ENCODE assay signal across 38 cellular contexts in the genomic region with DNA sequence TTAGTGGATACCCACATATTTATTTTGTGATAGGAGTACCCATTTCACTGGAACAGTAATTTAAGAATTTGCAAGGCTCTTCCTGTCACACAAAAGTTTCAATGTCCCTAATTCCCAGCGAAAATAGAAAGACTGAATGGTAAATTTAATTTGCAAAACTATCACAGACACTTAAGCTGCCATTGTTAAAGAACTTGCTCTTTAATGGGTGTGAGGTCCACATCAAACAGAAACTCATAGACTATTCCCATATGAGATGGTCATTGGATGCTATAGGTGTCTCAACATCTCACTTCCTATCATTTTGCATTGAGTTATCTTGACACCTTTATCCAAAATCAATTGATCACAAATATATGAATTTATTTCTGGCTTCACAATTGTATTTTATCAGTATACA.
"Had no signal": no experiment of that assay in that cellular context is flagged by ENCODE, and none has a peak within 500 bp of the region (broad histone marks: within the 10 kb centered on the region; RNA-seq: fewer than 3 reads in every experiment).

No MANE protein-coding gene starts in this region.

- H3K27me3 ChIP-seq: adrenal gland, ascending aorta, body of pancreas, brain microvascular endothelial cell, breast epithelium, cardiac muscle cell had no signal

- H3K27me3 Mint-ChIP-seq: activated naive CD4-positive, alpha-beta T cell treated with anti-CD3 and anti-CD28 coated beads, Interleukin-2, amount 10 ng/mL, durations not matched to agents 7 days and 5 days; activated naive CD8-positive, alpha-beta T cell treated with anti-CD3 and anti-CD28 coated beads, Interleukin-2, amount 50 U/mL, for 24 hours; central memory CD8-positive, alpha-beta T cell had no signal

- ATAC-seq: activated naive CD4-positive, alpha-beta T cell treated with anti-CD3 and anti-CD28 coated beads, Interleukin-2, amount 50 U/mL, for 72 hours; activated naive CD8-positive, alpha-beta T cell treated with anti-CD3 and anti-CD28 coated beads, Interleukin-2, amount 50 U/mL, for 24 hours; activated T-cell treated with anti-CD3 and anti-CD28 coated beads, Interleukin-2, amount 50 U/mL, for 4 hours; activated T-cell treated with anti-CD3 and anti-CD28 coated beads, Interleukin-2, amount 50 U/mL, for 72 hours; activated T-helper 17 cell treated with anti-CD3 and anti-CD28 coated beads, Interleukin-2, amount 50 U/mL, for 72 hours; body of pancreas had no signal

- H3K27ac ChIP-seq: adrenal gland, ascending aorta, body of pancreas, brain microvascular endothelial cell, breast epithelium, cardiac muscle cell had no signal

- DNase-seq: activated effector memory CD4-positive, alpha-beta T cell treated with anti-CD3 and anti-CD28 coated beads, Interleukin-2, amount 50 U/mL, for 16 hours; activated effector memory CD4-positive, alpha-beta T cell treated with Interleukin-2 at 50 U/mL for 16 hours; activated gamma-delta T cell; activated gamma-delta T cell treated with Interleukin-2 at 50 U/mL for 16 hours; activated naive CD4-positive, alpha-beta T cell; activated naive CD4-positive, alpha-beta T cell treated with anti-CD3 and anti-CD28 coated beads for 36 hours; activated naive CD4-positive, alpha-beta T cell treated with anti-CD3 and anti-CD28 coated beads, Interleukin-2, amount 10 ng/mL, durations not matched to agents 7 days and 5 days; activated naive CD4-positive, alpha-beta T cell treated with anti-CD3 and anti-CD28 coated beads, Interleukin-2, amount 50 U/mL, for 16 hours; activated naive CD4-positive, alpha-beta T cell treated with Interleukin-2 at 50 U/mL for 16 hours; activated naive CD8-positive, alpha-beta T cell treated with anti-CD3 and anti-CD28 coated beads for 36 hours; activated naive CD8-positive, alpha-beta T cell treated with anti-CD3 and anti-CD28 coated beads, Interleukin-2, amount 10 ng/mL, durations not matched to agents 7 days and 5 days; activated naive CD8-positive, alpha-beta T cell treated with anti-CD3 and anti-CD28 coated beads, Interleukin-2, amount 50 U/mL, for 24 hours; activated T-cell treated with anti-CD3 and anti-CD28 coated beads, Interleukin-2, amount 50 U/mL, for 1 hour; activated T-cell treated with anti-CD3 and anti-CD28 coated beads, Interleukin-2, amount 50 U/mL, for 24 hours; activated T-cell treated with anti-CD3 and anti-CD28 coated beads, Interleukin-2, amount 50 U/mL, for 4 hours; activated T-cell treated with anti-CD3 and anti-CD28 coated beads, Interleukin-2, amount 50 U/mL, for 48 hours; activated T-cell treated with anti-CD3 and anti-CD28 coated beads, Interleukin-2, amount 50 U/mL, for 72 hours; adrenal gland; amniotic stem cell; amygdala; anterior cingulate cortex; aorta; body of pancreas; brain microvascular endothelial cell; caudate nucleus; central memory CD4-positive, alpha-beta T cell; cerebellar nuclear complex had no signal

- H3K9me3 Mint-ChIP-seq: activated naive CD4-positive, alpha-beta T cell treated with anti-CD3 and anti-CD28 coated beads for 36 hours; activated naive CD4-positive, alpha-beta T cell treated with anti-CD3 and anti-CD28 coated beads, Interleukin-2, amount 10 ng/mL, durations not matched to agents 7 days and 5 days; activated naive CD4-positive, alpha-beta T cell treated with anti-CD3 and anti-CD28 coated beads, Interleukin-2, amount 50 U/mL, for 24 hours; activated naive CD8-positive, alpha-beta T cell treated with anti-CD3 and anti-CD28 coated beads, Interleukin-2, amount 10 ng/mL, durations not matched to agents 7 days and 5 days; activated naive CD8-positive, alpha-beta T cell treated with anti-CD3 and anti-CD28 coated beads, Interleukin-2, amount 50 U/mL, for 24 hours; activated T-cell treated with anti-CD3 and anti-CD28 coated beads, Interleukin-2, amount 50 U/mL, for 24 hours; activated T-cell treated with anti-CD3 and anti-CD28 coated beads, Interleukin-2, amount 50 U/mL, for 4 hours; activated T-helper 1 cell treated with anti-CD3 and anti-CD28 coated beads, Interleukin-12 subunit alpha, Interleukin-12 subunit beta, Interleukin-2, Interleukin-4 antibody, amounts not matched to agents 30 ng/mL and 10 ng/mL and 1 ng/mL, durations not matched to agents 14 hours and 24 hours and 36 hours; activated T-helper 17 cell treated with anti-CD3 and anti-CD28 coated beads, Interleukin-2, amount 50 U/mL, for 72 hours; activated T-helper 2 cell treated with anti-CD3 and anti-CD28 coated beads, Interferon-gamma antibody, Interleukin-2, Interleukin-4, amounts not matched to agents 10 μg/mL and 5 μg/mL and 100 μg/mL, durations not matched to agents 14 hours and 24 hours and 36 hours had no signal

- H3K36me3 Mint-ChIP-seq: activated naive CD4-positive, alpha-beta T cell treated with anti-CD3 and anti-CD28 coated beads, Interleukin-2, amount 10 ng/mL, durations not matched to agents 7 days and 5 days; activated naive CD4-positive, alpha-beta T cell treated with anti-CD3 and anti-CD28 coated beads, Interleukin-2, amount 50 U/mL, for 24 hours; activated naive CD4-positive, alpha-beta T cell treated with anti-CD3 and anti-CD28 coated beads, Interleukin-2, amount 50 U/mL, for 72 hours; activated naive CD8-positive, alpha-beta T cell; activated naive CD8-positive, alpha-beta T cell treated with anti-CD3 and anti-CD28 coated beads, Interleukin-2, amount 10 ng/mL, durations not matched to agents 7 days and 5 days; brain had no signal

- H3K4me1 ChIP-seq: adrenal gland, ascending aorta, body of pancreas, breast epithelium had no signal

- H3K4me1 Mint-ChIP-seq: activated naive CD4-positive, alpha-beta T cell treated with anti-CD3 and anti-CD28 coated beads, Interleukin-2, amount 10 ng/mL, durations not matched to agents 7 days and 5 days; activated naive CD4-positive, alpha-beta T cell treated with anti-CD3 and anti-CD28 coated beads, Interleukin-2, amount 50 U/mL, for 24 hours; activated naive CD8-positive, alpha-beta T cell treated with anti-CD3 and anti-CD28 coated beads for 36 hours; activated naive CD8-positive, alpha-beta T cell treated with anti-CD3 and anti-CD28 coated beads, Interleukin-2, amount 10 ng/mL, durations not matched to agents 7 days and 5 days; activated naive CD8-positive, alpha-beta T cell treated with anti-CD3 and anti-CD28 coated beads, Interleukin-2, amount 50 U/mL, for 24 hours; activated T-helper 17 cell treated with anti-CD3 and anti-CD28 coated beads, Interleukin-2, amount 50 U/mL, for 72 hours; central memory CD8-positive, alpha-beta T cell had no signal

- H3K27ac Mint-ChIP-seq: activated naive CD4-positive, alpha-beta T cell treated with anti-CD3 and anti-CD28 coated beads for 36 hours; activated naive CD4-positive, alpha-beta T cell treated with anti-CD3 and anti-CD28 coated beads, Interleukin-2, amount 10 ng/mL, durations not matched to agents 7 days and 5 days; activated naive CD4-positive, alpha-beta T cell treated with anti-CD3 and anti-CD28 coated beads, Interleukin-2, amount 50 U/mL, for 24 hours; activated naive CD4-positive, alpha-beta T cell treated with anti-CD3 and anti-CD28 coated beads, Interleukin-2, amount 50 U/mL, for 72 hours; activated naive CD8-positive, alpha-beta T cell; activated naive CD8-positive, alpha-beta T cell treated with anti-CD3 and anti-CD28 coated beads for 36 hours; activated naive CD8-positive, alpha-beta T cell treated with anti-CD3 and anti-CD28 coated beads, Interleukin-2, amount 10 ng/mL, durations not matched to agents 7 days and 5 days; activated naive CD8-positive, alpha-beta T cell treated with anti-CD3 and anti-CD28 coated beads, Interleukin-2, amount 50 U/mL, for 24 hours; activated T-cell treated with anti-CD3 and anti-CD28 coated beads, Interleukin-2, amount 50 U/mL, for 24 hours; activated T-cell treated with anti-CD3 and anti-CD28 coated beads, Interleukin-2, amount 50 U/mL, for 72 hours; activated T-helper 1 cell treated with anti-CD3 and anti-CD28 coated beads, Interleukin-12 subunit alpha, Interleukin-12 subunit beta, Interleukin-2, Interleukin-4 antibody, amounts not matched to agents 30 ng/mL and 10 ng/mL and 1 ng/mL, durations not matched to agents 14 hours and 24 hours and 36 hours; activated T-helper 17 cell treated with anti-CD3 and anti-CD28 coated beads, Interleukin-2, amount 50 U/mL, for 72 hours; activated T-helper 2 cell treated with anti-CD3 and anti-CD28 coated beads, Interferon-gamma antibody, Interleukin-2, Interleukin-4, amounts not matched to agents 10 μg/mL and 5 μg/mL and 100 μg/mL, durations not matched to agents 14 hours and 24 hours and 36 hours; brain had no signal

- H3K4me3 Mint-ChIP-seq: activated naive CD4-positive, alpha-beta T cell treated with anti-CD3 and anti-CD28 coated beads for 36 hours; activated naive CD4-positive, alpha-beta T cell treated with anti-CD3 and anti-CD28 coated beads, Interleukin-2, amount 10 ng/mL, durations not matched to agents 7 days and 5 days; activated naive CD4-positive, alpha-beta T cell treated with anti-CD3 and anti-CD28 coated beads, Interleukin-2, amount 50 U/mL, for 24 hours; activated naive CD8-positive, alpha-beta T cell; activated naive CD8-positive, alpha-beta T cell treated with anti-CD3 and anti-CD28 coated beads for 36 hours; activated naive CD8-positive, alpha-beta T cell treated with anti-CD3 and anti-CD28 coated beads, Interleukin-2, amount 10 ng/mL, durations not matched to agents 7 days and 5 days; activated naive CD8-positive, alpha-beta T cell treated with anti-CD3 and anti-CD28 coated beads, Interleukin-2, amount 50 U/mL, for 24 hours; activated T-cell treated with anti-CD3 and anti-CD28 coated beads, Interleukin-2, amount 50 U/mL, for 24 hours; activated T-cell treated with anti-CD3 and anti-CD28 coated beads, Interleukin-2, amount 50 U/mL, for 4 hours; activated T-cell treated with anti-CD3 and anti-CD28 coated beads, Interleukin-2, amount 50 U/mL, for 72 hours; activated T-helper 1 cell treated with anti-CD3 and anti-CD28 coated beads, Interleukin-12 subunit alpha, Interleukin-12 subunit beta, Interleukin-2, Interleukin-4 antibody, amounts not matched to agents 30 ng/mL and 10 ng/mL and 1 ng/mL, durations not matched to agents 14 hours and 24 hours and 36 hours; activated T-helper 17 cell treated with anti-CD3 and anti-CD28 coated beads, Interleukin-2, amount 50 U/mL, for 72 hours; brain; central memory CD8-positive, alpha-beta T cell had no signal

- H3K36me3 ChIP-seq: adrenal gland, ascending aorta, brain microvascular endothelial cell, breast epithelium, cardiac muscle cell had no signal

- H3K4me3 ChIP-seq: adrenal gland, ascending aorta, body of pancreas, breast epithelium, cardiac muscle cell had no signal

- H3K9me3 ChIP-seq: adrenal gland, ascending aorta, body of pancreas had no signal
